Comparison of ENCODE assay signal across 8 cellular contexts in the genomic region with DNA sequence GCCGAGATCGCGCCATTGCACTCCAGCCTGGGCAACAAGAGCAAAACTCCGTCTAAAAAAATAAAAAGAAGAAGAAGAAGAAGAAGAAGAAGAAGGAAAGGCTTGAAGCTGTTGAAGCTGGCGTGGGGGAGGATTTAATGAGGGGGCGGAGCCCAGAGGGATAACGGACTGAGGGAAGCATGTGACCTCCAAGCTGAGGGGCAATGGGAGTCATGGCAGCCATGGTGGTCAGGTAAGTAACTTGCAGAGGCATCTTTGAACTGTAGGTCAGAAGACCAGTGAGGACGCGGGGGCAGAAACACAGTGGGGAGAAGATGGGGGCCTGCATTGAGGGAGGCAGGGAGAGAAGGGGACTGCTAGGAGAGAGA. TPM values are rescaled to one million over a fixed set of nuclear protein-coding genes. Genes with fewer than 3 reads are reported as not detected.
DNase-seq lines count a peak whose midpoint lies in the region; ATAC-seq and TF ChIP-seq lines count a peak whose summit lies in the region.

No MANE protein-coding gene starts in this region.

- no peaks in the 10 kb centered on the region for H3K79me2 ChIP-seq in DND-41 (ENCODE audit: insufficient read depth, low read length)

- no peak for TF ChIP-seq CTCF in DND-41 (IDR thresholded peaks at IDR 0.05; ENCODE audit: borderline replicate concordance, extremely low read depth, low read length, poor library complexity, severe bottlenecking)

- H3K4me1 ChIP-seq in DND-41 (ENCODE audit: insufficient read depth, low read length) = peaks cover 20% of the 10 kb centered on the region

- DNase-seq in DND-41 = no peak
- DNase-seq in activated T-cell treated with anti-CD3 and anti-CD28 coated beads, Interleukin-2, amount 50 U/mL, for 4 hours = no peak
- DNase-seq in iPS-NIHi11 (ENCODE audit: low spot score) = peak; percentile 64
- DNase-seq in NCI-H345 treated with DMSO at 0.1 percent for 48 hours (lab: John Stamatoyannopoulos, UW; ENCODE audit: unreplicated experiment) = no peak

- peaks cover 20% of the 10 kb centered on the region for H3K4me1 Mint-ChIP-seq in activated T-cell treated with anti-CD3 and anti-CD28 coated beads, Interleukin-2, amount 50 U/mL, for 4 hours (ENCODE audit: low read depth)

- H3K9me3 ChIP-seq in DND-41 (ENCODE audit: insufficient read depth, low read length, severe bottlenecking) (no peaks in the 10 kb centered on the region), KOPT-K1 (ENCODE audit: insufficient read depth, low read length, poor library complexity, severe bottlenecking) (no peaks in the 10 kb centered on the region)

- no peaks in the 10 kb centered on the region for H3K27me3 ChIP-seq in DND-41 (ENCODE audit: insufficient read depth, low read length, poor library complexity)

- peak overlapping the region; percentile 72 for H2AFZ ChIP-seq in DND-41 (ENCODE audit: low read depth, low read length)

- H3K9me3 Mint-ChIP-seq in activated T-cell treated with anti-CD3 and anti-CD28 coated beads, Interleukin-2, amount 50 U/mL, for 4 hours = no peaks in the 10 kb centered on the region

- peak overlapping the region; percentile 53 for H3K9ac ChIP-seq in DND-41 (ENCODE audit: low read depth, low read length)

- H3K27me3 Mint-ChIP-seq in activated T-cell treated with anti-CD3 and anti-CD28 coated beads, Interleukin-2, amount 50 U/mL, for 4 hours (ENCODE audit: low read depth) = peaks cover 11% of the 10 kb centered on the region

- H3K4me3 ChIP-seq in DND-41 (ENCODE audit: low read depth in 1 of 2, low read length in 2 of 2) = peak overlapping the region; percentile 21 to 61; a peak in 3 of 4 replicates

- H3K4me2 ChIP-seq in DND-41 (ENCODE audit: insufficient read depth, low read length) = peak overlapping the region; percentile 93

- H3K36me3 ChIP-seq in DND-41 (ENCODE audit: insufficient read depth, low read length) = no peaks in the 10 kb centered on the region
- H3K36me3 ChIP-seq in KOPT-K1 (ENCODE audit: insufficient read depth, low read length) = no peaks in the 10 kb centered on the region

- peak overlapping the region; percentile 55 for H3K27ac ChIP-seq in DND-41 (ENCODE audit: low read length)
- H3K27ac ChIP-seq in KOPT-K1 (ENCODE audit: low read depth, low read length, poor library complexity, severe bottlenecking) = peak overlapping the region; percentile 7

- 0 out of 2 replicates have a peak, but pooled peaks cover 2% of the 10 kb centered on the region for H4K20me1 ChIP-seq in DND-41 (ENCODE audit: insufficient read depth, low read length)

- peak overlapping the region; percentile 78 for H3K4me3 Mint-ChIP-seq in activated T-cell treated with anti-CD3 and anti-CD28 coated beads, Interleukin-2, amount 50 U/mL, for 4 hours

- H3K36me3 Mint-ChIP-seq in activated T-cell treated with anti-CD3 and anti-CD28 coated beads, Interleukin-2, amount 50 U/mL, for 4 hours (ENCODE audit: insufficient read depth) = no peaks in the 10 kb centered on the region

- ATAC-seq in DND-41 (ENCODE audit: insufficient read depth, low read depth) (no peak), HG02884 (IDR thresholded peaks at IDR 0.05; ENCODE audit: unreplicated experiment) (no peak), GM21360 (IDR thresholded peaks at IDR 0.05; ENCODE audit: unreplicated experiment) (no peak), HG03571 (IDR thresholded peaks at IDR 0.05; ENCODE audit: unreplicated experiment) (no peak)
- ATAC-seq in activated T-cell treated with anti-CD3 and anti-CD28 coated beads, Interleukin-2, amount 50 U/mL, for 4 hours = no peak

RNA-seq across cellular contexts. Expression of a gene that starts 13.3 kb away (rescaled TPM):
- total RNA-seq in activated T-cell treated with anti-CD3 and anti-CD28 coated beads, Interleukin-2, amount 50 U/mL, for 4 hours = 10 to 100 TPM; 57.1 to 61.6 (median 57.6) TPM

RNA-seq across cellular contexts. Expression of a gene that starts 15.5 kb away (rescaled TPM):
- under 1 TPM in 1 of 3 donors, not detected in 2; 0.14 TPM for total RNA-seq in activated T-cell treated with anti-CD3 and anti-CD28 coated beads, Interleukin-2, amount 50 U/mL, for 4 hours
